In genomic region chr5:111113678-111114077, GRCh38 we compare ENCODE assay signal across 15 cellular contexts. TPM values are rescaled to one million over a fixed set of nuclear protein-coding genes. Genes with fewer than 3 reads are reported as not detected.
DNase-seq lines count a peak whose midpoint lies in the region; ATAC-seq and TF ChIP-seq lines count a peak whose summit lies in the region.
"Had no signal": no experiment of that assay in that cellular context is flagged by ENCODE, and none has a peak within 500 bp of the region (broad histone marks: within the 10 kb centered on the region; RNA-seq: fewer than 3 reads in every experiment).

No MANE protein-coding gene starts in this region.

- no peak for DNase-seq in activated CD8-positive, alpha-beta T cell treated with anti-CD3 and anti-CD28 coated beads for 36 hours
- no peak for DNase-seq in activated CD8-positive, alpha-beta T cell treated with anti-CD3 and anti-CD28 coated beads, Interleukin-2, amount 10 ng/mL, durations not matched to agents 7 days and 5 days
- DNase-seq in NCI-H82 (lab: John Stamatoyannopoulos, UW) (peak; percentile 87), brain microvascular endothelial cell (no peak), NCI-H2029 (lab: John Stamatoyannopoulos, UW) (no peak)
- DNase-seq in activated naive CD4-positive, alpha-beta T cell treated with Interleukin-2 at 50 U/mL for 16 hours = no peak
- DNase-seq: Calu3, DMS79, HCEC 1CT had no signal

- H3K27me3 Mint-ChIP-seq in activated CD8-positive, alpha-beta T cell treated with anti-CD3 and anti-CD28 coated beads for 36 hours = no peaks in the 10 kb centered on the region
- no peaks in the 10 kb centered on the region for H3K27me3 Mint-ChIP-seq in activated CD8-positive, alpha-beta T cell treated with anti-CD3 and anti-CD28 coated beads, Interleukin-2, amount 10 ng/mL, durations not matched to agents 7 days and 5 days (ENCODE audit: low read depth)
- no peaks in the 10 kb centered on the region for H3K27me3 Mint-ChIP-seq in dendritic cell treated with granulocyte-macrophage colony-stimulating factor and Interleukin-4, amounts not matched to agents 40 ng/mL and 50 ng/mL, for 4 days

- H3K4me1 ChIP-seq in BLaER1 treated with 17β-estradiol and CSF1 and Interleukin-3, amounts not matched to agents 10 nM and 100 nM = peaks cover 10 to 80% (median 43%) of the 10 kb centered on the region in 10 experiments; a peak in 19 of 20 replicates

- POLR2A ChIA-PET in activated CD8-positive, alpha-beta T cell treated with anti-CD3 and anti-CD28 coated beads for 36 hours (lab: Charles Lee) = interaction anchor here (0.6 to 1.3 kb wide), 2 partner anchors 22 to 383 kb away, joined by 3 to 4 read pairs; partner anchors contain the start of gene WDR36
- POLR2A ChIA-PET in activated CD8-positive, alpha-beta T cell treated with anti-CD3 and anti-CD28 coated beads, Interleukin-2, amount 10 ng/mL, durations not matched to agents 7 days and 5 days (lab: Charles Lee) = no interaction called here

- H3K4me1 Mint-ChIP-seq in activated CD8-positive, alpha-beta T cell treated with anti-CD3 and anti-CD28 coated beads for 36 hours (ENCODE audit: low read depth) = peaks cover 26% of the 10 kb centered on the region
- no peaks in the 10 kb centered on the region for H3K4me1 Mint-ChIP-seq in activated CD8-positive, alpha-beta T cell treated with anti-CD3 and anti-CD28 coated beads, Interleukin-2, amount 10 ng/mL, durations not matched to agents 7 days and 5 days (ENCODE audit: low read depth)
- peaks cover 31% of the 10 kb centered on the region for H3K4me1 Mint-ChIP-seq in dendritic cell treated with granulocyte-macrophage colony-stimulating factor and Interleukin-4, amounts not matched to agents 40 ng/mL and 50 ng/mL, for 4 days (ENCODE audit: low read depth)

- ATAC-seq in activated CD8-positive, alpha-beta T cell treated with anti-CD3 and anti-CD28 coated beads for 36 hours = no peak
- ATAC-seq in activated CD8-positive, alpha-beta T cell treated with anti-CD3 and anti-CD28 coated beads, Interleukin-2, amount 10 ng/mL, durations not matched to agents 7 days and 5 days = no peak
- ATAC-seq: GM12878, HepG2 had no signal

- H3K9me3 ChIP-seq in BLaER1 treated with 17β-estradiol and CSF1 and Interleukin-3, amounts not matched to agents 10 nM and 100 nM (replicated peaks in 1 of 11) = no peaks in the 10 kb centered on the region

- no peak overlapping the region for H3K4me3 ChIP-seq in BLaER1 treated with 17β-estradiol and CSF1 and Interleukin-3, amounts not matched to agents 10 nM and 100 nM
- H3K4me3 ChIP-seq in brain microvascular endothelial cell (ENCODE audit: low read depth, low read length) = no peak overlapping the region
- H3K4me3 ChIP-seq: GM12878 had no signal

- no peaks in the 10 kb centered on the region for H3K27me3 ChIP-seq in BLaER1 treated with 17β-estradiol and CSF1 and Interleukin-3, amounts not matched to agents 10 nM and 100 nM
- no peaks in the 10 kb centered on the region for H3K27me3 ChIP-seq in brain microvascular endothelial cell (replicated peaks)

- in situ Hi-C loops in brain microvascular endothelial cell (cut with HindIII; ENCODE audit: low pct_ligation_motif_present, low sequenced_read_pairs) = no loop called here

- peak overlapping the region in 4 of 11 experiments; percentile 76 to 84 (median 82); a peak in 7 of 22 replicates for H3K4me2 ChIP-seq in BLaER1 treated with 17β-estradiol and CSF1 and Interleukin-3, amounts not matched to agents 10 nM and 100 nM

- peak overlapping the region; percentile 19 for H3K27ac Mint-ChIP-seq in activated CD8-positive, alpha-beta T cell treated with anti-CD3 and anti-CD28 coated beads for 36 hours
- no peak overlapping the region for H3K27ac Mint-ChIP-seq in activated CD8-positive, alpha-beta T cell treated with anti-CD3 and anti-CD28 coated beads, Interleukin-2, amount 10 ng/mL, durations not matched to agents 7 days and 5 days
- H3K27ac Mint-ChIP-seq in dendritic cell treated with granulocyte-macrophage colony-stimulating factor and Interleukin-4, amounts not matched to agents 40 ng/mL and 50 ng/mL, for 4 days = peak overlapping the region; percentile 50

- CTCF ChIA-PET in activated CD8-positive, alpha-beta T cell treated with anti-CD3 and anti-CD28 coated beads for 36 hours (lab: Charles Lee) = no interaction called here
- CTCF ChIA-PET in activated CD8-positive, alpha-beta T cell treated with anti-CD3 and anti-CD28 coated beads, Interleukin-2, amount 10 ng/mL, durations not matched to agents 7 days and 5 days (lab: Charles Lee) = interaction anchor here (0.9 kb wide), 1 partner anchor 22 kb away, joined by 3 read pairs; no protein-coding TSS in a partner anchor

- H3K36me3 Mint-ChIP-seq in activated CD8-positive, alpha-beta T cell treated with anti-CD3 and anti-CD28 coated beads for 36 hours (ENCODE audit: low read depth) = peaks cover 47% of the 10 kb centered on the region
- peaks cover 42% of the 10 kb centered on the region for H3K36me3 Mint-ChIP-seq in activated CD8-positive, alpha-beta T cell treated with anti-CD3 and anti-CD28 coated beads, Interleukin-2, amount 10 ng/mL, durations not matched to agents 7 days and 5 days (ENCODE audit: low read depth)
- H3K36me3 Mint-ChIP-seq in dendritic cell treated with granulocyte-macrophage colony-stimulating factor and Interleukin-4, amounts not matched to agents 40 ng/mL and 50 ng/mL, for 4 days (ENCODE audit: low read depth) = peaks cover 55% of the 10 kb centered on the region

- TF ChIP-seq CTCF in activated CD8-positive, alpha-beta T cell treated with anti-CD3 and anti-CD28 coated beads for 36 hours (IDR thresholded peaks at IDR 0.05) = no peak
- no peak for TF ChIP-seq CTCF in brain microvascular endothelial cell (IDR thresholded peaks at IDR 0.05; ENCODE audit: low read depth, low read length, missing control alignments)

- peak overlapping the region in 10 of 11 experiments; percentile 15 to 94 (median 92); a peak in 16 of 22 replicates for H3K27ac ChIP-seq in BLaER1 treated with 17β-estradiol and CSF1 and Interleukin-3, amounts not matched to agents 10 nM and 100 nM
- no peak overlapping the region for H3K27ac ChIP-seq in brain microvascular endothelial cell
- H3K27ac ChIP-seq: 22Rv1 had no signal

- intact Hi-C loops in activated CD8-positive, alpha-beta T cell treated with anti-CD3 and anti-CD28 coated beads for 36 hours (cut with micrococcal nuclease) = no loop called here
- intact Hi-C loops in dendritic cell treated with granulocyte-macrophage colony-stimulating factor and Interleukin-4, amounts not matched to agents 40 ng/mL and 50 ng/mL, for 4 days (cut with micrococcal nuclease) = loop anchor here (2.0 kb wide), 1 partner anchor 21 kb away; the partner anchor contains the start of gene WDR36

- no peak overlapping the region for H3K4me3 Mint-ChIP-seq in activated CD8-positive, alpha-beta T cell treated with anti-CD3 and anti-CD28 coated beads for 36 hours
- no peak overlapping the region for H3K4me3 Mint-ChIP-seq in activated CD8-positive, alpha-beta T cell treated with anti-CD3 and anti-CD28 coated beads, Interleukin-2, amount 10 ng/mL, durations not matched to agents 7 days and 5 days
- no peak overlapping the region for H3K4me3 Mint-ChIP-seq in dendritic cell treated with granulocyte-macrophage colony-stimulating factor and Interleukin-4, amounts not matched to agents 40 ng/mL and 50 ng/mL, for 4 days

- peaks cover 38 to 95% (median 80%) of the 10 kb centered on the region in 11 experiments; a peak in 21 of 22 replicates for H3K36me3 ChIP-seq in BLaER1 treated with 17β-estradiol and CSF1 and Interleukin-3, amounts not matched to agents 10 nM and 100 nM
- H3K36me3 ChIP-seq in brain microvascular endothelial cell (replicated peaks) = peaks cover 31% of the 10 kb centered on the region

- peak overlapping the region in 1 of 11 experiments; percentile 63; a peak in 2 of 22 replicates for H3K9ac ChIP-seq in BLaER1 treated with 17β-estradiol and CSF1 and Interleukin-3, amounts not matched to agents 10 nM and 100 nM

- no peaks in the 10 kb centered on the region for H3K9me3 Mint-ChIP-seq in activated CD8-positive, alpha-beta T cell treated with anti-CD3 and anti-CD28 coated beads for 36 hours
- no peaks in the 10 kb centered on the region for H3K9me3 Mint-ChIP-seq in activated CD8-positive, alpha-beta T cell treated with anti-CD3 and anti-CD28 coated beads, Interleukin-2, amount 10 ng/mL, durations not matched to agents 7 days and 5 days (ENCODE audit: insufficient read depth)
- no peaks in the 10 kb centered on the region for H3K9me3 Mint-ChIP-seq in dendritic cell treated with granulocyte-macrophage colony-stimulating factor and Interleukin-4, amounts not matched to agents 40 ng/mL and 50 ng/mL, for 4 days

- peaks cover 0 to 5% (median 0%) of the 10 kb centered on the region in 11 experiments; a peak in 1 of 22 replicates for H4K20me1 ChIP-seq in BLaER1 treated with 17β-estradiol and CSF1 and Interleukin-3, amounts not matched to agents 10 nM and 100 nM

RNA-seq across cellular contexts. Expression of gene WDR36, which starts 21.5 kb away (rescaled TPM):
- total RNA-seq in activated CD8-positive, alpha-beta T cell treated with anti-CD3 and anti-CD28 coated beads for 36 hours = 10 to 100 TPM; 65.1 to 65.6 TPM
- 10 to 100 TPM; 29.5 to 37.6 TPM for total RNA-seq in activated CD8-positive, alpha-beta T cell treated with anti-CD3 and anti-CD28 coated beads, Interleukin-2, amount 10 ng/mL, durations not matched to agents 7 days and 5 days

RNA-seq across cellular contexts. Expression of gene TSLP, which starts 42.2 kb away (rescaled TPM):
- 1 to 10 TPM in 1 of 2 experiments, under 1 TPM in 1; 0.65 to 1.0 TPM for total RNA-seq in activated CD8-positive, alpha-beta T cell treated with anti-CD3 and anti-CD28 coated beads for 36 hours
- under 1 TPM in 1 of 2 experiments, not detected in 1; 0.18 TPM for total RNA-seq in activated CD8-positive, alpha-beta T cell treated with anti-CD3 and anti-CD28 coated beads, Interleukin-2, amount 10 ng/mL, durations not matched to agents 7 days and 5 days
- total RNA-seq: Calu3, G401, GM12878, HepG2 had no signal
